Comparison of ENCODE assay signal across 20 cellular contexts in the genomic region with DNA sequence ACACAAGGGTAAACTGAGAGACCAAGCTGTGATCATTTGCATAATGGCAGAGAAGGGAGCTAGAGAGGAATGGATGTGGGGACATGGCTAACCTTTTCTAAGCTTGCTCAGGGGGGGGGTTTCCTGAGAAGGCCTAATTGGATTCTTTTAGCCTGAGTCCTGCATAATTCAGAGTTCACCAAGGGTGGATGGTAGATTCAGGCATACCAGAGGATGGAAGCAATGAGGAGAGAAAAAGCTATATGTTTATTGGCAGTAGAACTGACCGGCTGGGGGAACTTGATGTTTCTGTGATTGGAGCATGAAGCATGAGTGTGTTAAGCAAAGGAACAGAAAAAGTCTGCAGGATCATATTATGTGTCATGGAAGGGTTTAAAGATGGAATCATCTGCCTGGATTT.
A peak's percentile ranks its signal among the peaks of the same experiment; 100 is the strongest.
DNase-seq lines count a peak whose midpoint lies in the region; ATAC-seq and TF ChIP-seq lines count a peak whose summit lies in the region.
"Had no signal": no experiment of that assay in that cellular context is flagged by ENCODE, and none has a peak within 500 bp of the region (broad histone marks: within the 10 kb centered on the region; RNA-seq: fewer than 3 reads in every experiment).

No MANE protein-coding gene starts in this region.

- H3K9ac ChIP-seq in SK-N-SH (no peak overlapping the region), adipocyte (ENCODE audit: low read length) (no peak overlapping the region)
- H3K9ac ChIP-seq: BLaER1 treated with 17β-estradiol and CSF1 and Interleukin-3, amounts not matched to agents 10 nM and 100 nM had no signal

- H3K27ac ChIP-seq in SK-N-SH (ENCODE audit: low read depth in 2 of 2, low read length in 1 of 2) (no peak overlapping the region), psoas muscle (no peak overlapping the region)
- H3K27ac ChIP-seq: BLaER1 treated with 17β-estradiol and CSF1 and Interleukin-3, amounts not matched to agents 10 nM and 100 nM; HL-60; RWPE1 had no signal

- H3K9me3 ChIP-seq in SK-N-SH = no peaks in the 10 kb centered on the region
- no peaks in the 10 kb centered on the region for H3K9me3 ChIP-seq in adipocyte (ENCODE audit: control insufficient read depth, low read length)
- H3K9me3 ChIP-seq in psoas muscle = no peaks in the 10 kb centered on the region
- H3K9me3 ChIP-seq: BLaER1 treated with 17β-estradiol and CSF1 and Interleukin-3, amounts not matched to agents 10 nM and 100 nM had no signal

- ATAC-seq in SK-N-SH treated with all-trans-retinoic acid at 6 μM for 48 hours = no peak
- no peak for ATAC-seq in psoas muscle
- ATAC-seq: PC-3 had no signal

- H3K4me1 ChIP-seq in SK-N-SH (ENCODE audit: control insufficient read depth in 1 of 2, insufficient read depth in 2 of 2, low read depth in 1 of 2, low read length in 1 of 2) = peaks cover 0 to 11% of the 10 kb centered on the region in 2 experiments; a peak in 3 of 4 replicates
- no peaks in the 10 kb centered on the region for H3K4me1 ChIP-seq in adipocyte (ENCODE audit: control insufficient read depth, insufficient read depth, low read length)
- H3K4me1 ChIP-seq in psoas muscle = peaks cover 8% of the 10 kb centered on the region
- H3K4me1 ChIP-seq: BLaER1 treated with 17β-estradiol and CSF1 and Interleukin-3, amounts not matched to agents 10 nM and 100 nM had no signal

- H3K79me2 ChIP-seq in SK-N-SH (ENCODE audit: insufficient read depth) = no peaks in the 10 kb centered on the region

- H3F3A ChIP-seq in SK-N-SH (replicated peaks; ENCODE audit: insufficient read depth) = no peaks in the 10 kb centered on the region

- no peak for TF ChIP-seq RAD21 in SK-N-SH (IDR thresholded peaks at IDR 0.05; ENCODE audit: low read length)

- no peaks in the 10 kb centered on the region for H4K20me1 ChIP-seq in SK-N-SH (ENCODE audit: insufficient read depth)
- H4K20me1 ChIP-seq: BLaER1 treated with 17β-estradiol and CSF1 and Interleukin-3, amounts not matched to agents 10 nM and 100 nM had no signal

- no peak for TF ChIP-seq EP300 in SK-N-SH (IDR thresholded peaks at IDR 0.05; ENCODE audit: borderline replicate concordance in 1 of 2, low read depth in 1 of 2, low read length in 1 of 2)

- H3K36me3 ChIP-seq in SK-N-SH (replicated peaks in 1 of 2; ENCODE audit: control insufficient read depth in 1 of 2, insufficient read depth in 2 of 2, low read length in 1 of 2) (no peaks in the 10 kb centered on the region), adipocyte (ENCODE audit: control insufficient read depth, insufficient read depth, low read length, severe bottlenecking) (no peaks in the 10 kb centered on the region), psoas muscle (ENCODE audit: insufficient read depth in 1 of 2, low read depth in 1 of 2) (no peaks in the 10 kb centered on the region)
- H3K36me3 ChIP-seq: BLaER1 treated with 17β-estradiol and CSF1 and Interleukin-3, amounts not matched to agents 10 nM and 100 nM had no signal

- 56% methylated on average over 1 of the region's 1 CpG for WGBS in SK-N-SH (ENCODE audit: low lambda C conversion rate)
- WGBS in psoas muscle, 3 donors = 96 to 100% (median 96%) methylated on average over 1 of the region's 1 CpG

- POLR2A ChIA-PET in SK-N-SH (lab: Yijun Ruan, JAX) = no interaction called here

- CTCF ChIA-PET in SK-N-SH (lab: Yijun Ruan, JAX) = interaction anchor here (0.6 kb wide), 1 partner anchor 64 kb away, joined by 3 read pairs; no protein-coding TSS in a partner anchor

- no peak for DNase-seq in SK-N-SH
- peak; percentile 39 for DNase-seq in adipocyte (ENCODE audit: low read depth)
- DNase-seq in iris pigment epithelial cell (ENCODE audit: low read depth) = peak; percentile 52
- no peak for DNase-seq in psoas muscle
- no peak for DNase-seq in GM13977 (ENCODE audit: low spot score)
- no peak for DNase-seq in DMS53 (lab: John Stamatoyannopoulos, UW)
- no peak for DNase-seq in globus pallidus (ENCODE audit: low spot score)
- DNase-seq: 8988T; CD8-positive, alpha-beta memory T cell; DND-41; NCI-H1417; NCI-H2029; NCI-H2171 treated with DMSO at 0.1 percent for 48 hours; NCI-H446 treated with DMSO at 0.1 percent for 48 hours; NCI-H748 treated with DMSO at 0.1 percent for 48 hours; PC-3 had no signal

- H3K4me2 ChIP-seq in SK-N-SH = no peak overlapping the region
- H3K4me2 ChIP-seq: BLaER1 treated with 17β-estradiol and CSF1 and Interleukin-3, amounts not matched to agents 10 nM and 100 nM had no signal

- no peaks in the 10 kb centered on the region for H3K27me3 ChIP-seq in SK-N-SH (ENCODE audit: insufficient read depth)
- no peaks in the 10 kb centered on the region for H3K27me3 ChIP-seq in adipocyte (replicated peaks; ENCODE audit: control insufficient read depth, insufficient read depth, low read length)
- no peaks in the 10 kb centered on the region for H3K27me3 ChIP-seq in psoas muscle (ENCODE audit: insufficient read depth in 3 of 3, low read length in 2 of 3)
- H3K27me3 ChIP-seq: BLaER1 treated with 17β-estradiol and CSF1 and Interleukin-3, amounts not matched to agents 10 nM and 100 nM had no signal

- in situ Hi-C loops in GM13977 (cut with MboI; ENCODE audit: low pct_unique_long_range_greater_than_20kb, low sequenced_read_pairs, unreplicated experiment) = no loop called here

- intact Hi-C loops in psoas muscle (cut with DNase I) = no loop called here

- H2AFZ ChIP-seq in SK-N-SH (ENCODE audit: low read depth) = peak overlapping the region; percentile 10; the same call in 1 of the 2 replicates

- TF ChIP-seq CTCF in SK-N-SH (IDR thresholded peaks at IDR 0.05) (no peak), psoas muscle (IDR thresholded peaks at IDR 0.05) (no peak), GM13977 (IDR thresholded peaks at IDR 0.05; ENCODE audit: extremely low read depth, insufficient read depth, missing control alignments) (no peak)

- no peaks in the 10 kb centered on the region for H3K9me2 ChIP-seq in SK-N-SH

- H3K4me3 ChIP-seq in SK-N-SH (ENCODE audit: low read depth in 2 of 2, low read length in 1 of 2) (no peak overlapping the region), adipocyte (ENCODE audit: low read length) (no peak overlapping the region), psoas muscle (no peak overlapping the region)
- H3K4me3 ChIP-seq: BLaER1 treated with 17β-estradiol and CSF1 and Interleukin-3, amounts not matched to agents 10 nM and 100 nM had no signal

TF ChIP-seq in SK-N-SH, 30 proteins besides CTCF, POLR2A, EP300 and RAD21 (continues in another document):
- TF ChIP-seq SIN3A (IDR thresholded peaks at IDR 0.05; ENCODE audit: borderline replicate concordance, low read depth, low read length) = no peak
- no peak for TF ChIP-seq FOXJ3 (CRISPR knock-in tag; IDR thresholded peaks at IDR 0.05)
- no peak for TF ChIP-seq NFIC (IDR thresholded peaks at IDR 0.05; ENCODE audit: borderline replicate concordance)
- TF ChIP-seq MAX (IDR thresholded peaks at IDR 0.05; ENCODE audit: low read depth) = no peak
- TF ChIP-seq PBX3 (IDR thresholded peaks at IDR 0.05) = no peak
- no peak for TF ChIP-seq NRF1 (IDR thresholded peaks at IDR 0.05; ENCODE audit: low read depth, low read length)

TF ChIP-seq in SK-N-SH treated with all-trans-retinoic acid at 6 μM for 48 hours, 23 proteins besides CTCF, POLR2A, EP300 and RAD21:
- TF ChIP-seq BACH2 (CRISPR knock-in tag; IDR thresholded peaks at IDR 0.05; ENCODE audit: borderline replicate concordance) = no peak
- no peak for TF ChIP-seq CSDC2 (CRISPR knock-in tag; IDR thresholded peaks at IDR 0.05)
- no peak for TF ChIP-seq ZFP3 (CRISPR knock-in tag; IDR thresholded peaks at IDR 0.05)
- TF ChIP-seq ESRRG (CRISPR knock-in tag; IDR thresholded peaks at IDR 0.05) = no peak
- TF ChIP-seq ISL1 (CRISPR knock-in tag; IDR thresholded peaks at IDR 0.05) = no peak
- TF ChIP-seq ARNTL (CRISPR knock-in tag; IDR thresholded peaks at IDR 0.05; ENCODE audit: borderline replicate concordance, low read depth) = no peak
- no peak for TF ChIP-seq CREB5 (CRISPR knock-in tag; IDR thresholded peaks at IDR 0.05; ENCODE audit: low read depth)
- TF ChIP-seq SNAI2 (CRISPR knock-in tag; IDR thresholded peaks at IDR 0.05) = no peak
- no peak for TF ChIP-seq TCF4 (CRISPR knock-in tag; IDR thresholded peaks at IDR 0.05; ENCODE audit: borderline replicate concordance)

Comparison
In these comparisons a context has a peak if more than half of its experiments do, and no peak if none do; other contexts are left out.
1. DNase-seq: peak in adipocyte (single experiment) and iris pigment epithelial cell (single experiment); none in SK-N-SH (single experiment), psoas muscle (0 of 2), GM13977 (single experiment), DMS53 (single experiment) and globus pallidus (single experiment).